ENCODE assay signal across 28 cellular contexts in genomic region chr9:121495976-121496375, GRCh38. TPM values are rescaled to one million over a fixed set of nuclear protein-coding genes. Genes with fewer than 3 reads are reported as not detected.
A peak's percentile ranks its signal among the peaks of the same experiment; 100 is the strongest.
DNase-seq lines count a peak whose midpoint lies in the region; ATAC-seq and TF ChIP-seq lines count a peak whose summit lies in the region.
"Had no signal": no experiment of that assay in that cellular context is flagged by ENCODE, and none has a peak within 500 bp of the region (broad histone marks: within the 10 kb centered on the region; RNA-seq: fewer than 3 reads in every experiment).

No MANE protein-coding gene starts in this region.

- no peaks in the 10 kb centered on the region for H3K9me3 ChIP-seq in HEK293 (ENCODE audit: control insufficient read depth, insufficient read depth, low read depth, low read length)
- H3K9me3 ChIP-seq: BE2C had no signal

- peaks cover 10% of the 10 kb centered on the region for H3K9me3 Mint-ChIP-seq in WTC11
- H3K9me3 Mint-ChIP-seq in endothelial cell (ENCODE audit: unreplicated experiment): no peaks in the 10 kb centered on the region

- H3K4me1 Mint-ChIP-seq in WTC11 (peaks cover 23% of the 10 kb centered on the region), endothelial cell (ENCODE audit: unreplicated experiment) (peaks cover 49% of the 10 kb centered on the region)

- H3K27ac Mint-ChIP-seq in WTC11: no peak overlapping the region
- no peak overlapping the region for H3K27ac Mint-ChIP-seq in endothelial cell (ENCODE audit: unreplicated experiment)
- H3K27ac Mint-ChIP-seq: CD14-positive monocyte; CD4-positive, alpha-beta memory T cell had no signal

- H3K27ac ChIP-seq in HEK293 (ENCODE audit: extremely low read depth, low read depth, low read length): no peak overlapping the region
- H3K27ac ChIP-seq: BLaER1 had no signal

- CTCF ChIA-PET in HEK293 (lab: Yijun Ruan, JAX) (interaction anchor here (0.8 to 1.0 kb wide), 3 partner anchors 34 to 218 kb away, joined by 3 to 4 read pairs (median 3); no protein-coding TSS in a partner anchor), WTC11 (lab: Charles Lee) (no interaction called here)

- H3K27me3 Mint-ChIP-seq in WTC11 (ENCODE audit: low read depth): peaks cover 55% of the 10 kb centered on the region
- peaks cover 13% of the 10 kb centered on the region for H3K27me3 Mint-ChIP-seq in endothelial cell (ENCODE audit: unreplicated experiment)

- TF ChIP-seq CTCF in HEK293 (tag by site-specific recombination; IDR thresholded peaks at IDR 0.05) (no peak), WTC11 (IDR thresholded peaks at IDR 0.05) (no peak), endothelial cell (IDR thresholded peaks at IDR 0.05; ENCODE audit: unreplicated experiment) (no peak)

- peaks cover 7% of the 10 kb centered on the region for H3K4me1 ChIP-seq in HEK293 (ENCODE audit: control insufficient read depth, insufficient read depth, low read length)
- H3K4me1 ChIP-seq: BE2C had no signal

- POLR2A ChIA-PET in HEK293 (lab: Yijun Ruan, JAX) (no interaction called here), WTC11 (lab: Charles Lee) (no interaction called here)

- H3K4me3 Mint-ChIP-seq in WTC11 (no peak overlapping the region), endothelial cell (ENCODE audit: unreplicated experiment) (peak overlapping the region; percentile 26)
- H3K4me3 Mint-ChIP-seq: CD14-positive monocyte; CD4-positive, alpha-beta memory T cell; CD4-positive, CD25-positive, alpha-beta regulatory T cell; CD8-positive, alpha-beta memory T cell had no signal

- H3K36me3 ChIP-seq in HEK293 (ENCODE audit: control insufficient read depth in 2 of 2, insufficient read depth in 1 of 2, low read length in 2 of 2): no peaks in the 10 kb centered on the region
- H3K36me3 ChIP-seq: BE2C, BLaER1 had no signal

- H3K36me3 Mint-ChIP-seq in WTC11 (0 out of 2 replicates have a peak, but pooled peaks cover 4% of the 10 kb centered on the region), endothelial cell (ENCODE audit: low read depth, unreplicated experiment) (peaks cover 10% of the 10 kb centered on the region)
- H3K36me3 Mint-ChIP-seq: CD4-positive, CD25-positive, alpha-beta regulatory T cell had no signal

- H3K4me3 ChIP-seq in HEK293 (ENCODE audit: low read depth, low read length): no peak overlapping the region
- H3K4me3 ChIP-seq: BLaER1, GM12878 had no signal

- no peak for ATAC-seq in WTC11
- ATAC-seq: GM12878 had no signal

- no peak for DNase-seq in WTC11 (ENCODE audit: low spot score)
- DNase-seq in dedifferentiated amniotic fluid mesenchymal stem cell (ENCODE audit: extremely low spot score): peak; percentile 3
- DNase-seq in endothelial cell (ENCODE audit: low spot score): no peak
- DNase-seq in SIG-M5 treated with dmso at 0.1 percent for 504 hours (lab: John Stamatoyannopoulos, UW; ENCODE audit: unreplicated experiment): no peak
- no peak for DNase-seq in NCI-H1092 treated with DMSO at 0.1 percent for 48 hours (lab: John Stamatoyannopoulos, UW)
- no peak for DNase-seq in cerebellar cortex (ENCODE audit: low spot score)
- DNase-seq: 8988T; ACHN; BE2C; C1 segment of cervical spinal cord; CD4-positive, alpha-beta memory T cell; CD4-positive, CD25-positive, alpha-beta regulatory T cell; CD8-positive, alpha-beta memory T cell; COR-L47; DMS 273 treated with DMSO at 0.1 percent for 48 hours; DMS153; DMS53; DMS79; DND-41; EL; GDM1 had no signal

TF ChIP-seq in HEK293, 187 proteins besides CTCF, POLR2A, EP300 and RAD21 (continues in another document):
- TF ChIP-seq ZBTB26 (tag by site-specific recombination; optimal IDR thresholded peaks at IDR 0.05) (no peak), OSR2 (tag by site-specific recombination; IDR thresholded peaks at IDR 0.05) (no peak), TCF7L2 (IDR thresholded peaks at IDR 0.05; ENCODE audit: borderline replicate concordance, low read depth, low read length) (no peak), ZNF184 (tag by site-specific recombination; IDR thresholded peaks at IDR 0.05) (no peak), IKZF3 (tag by site-specific recombination; IDR thresholded peaks at IDR 0.05) (no peak), TRIM28 (IDR thresholded peaks at IDR 0.05; ENCODE audit: borderline replicate concordance, low read length) (no peak; the same call in 1 of the 2 replicates), ZNF341 (tag by site-specific recombination; IDR thresholded peaks at IDR 0.05; ENCODE audit: low read depth) (no peak), ZNF362 (tag by site-specific recombination; IDR thresholded peaks at IDR 0.05) (no peak), ZNF776 (tag by site-specific recombination; IDR thresholded peaks at IDR 0.05; ENCODE audit: borderline replicate concordance) (no peak), ZBTB6 (tag by site-specific recombination; IDR thresholded peaks at IDR 0.05) (no peak), RBAK (tag by site-specific recombination; IDR thresholded peaks at IDR 0.05) (peak; percentile 92)

TF ChIP-seq in WTC11, 78 proteins besides CTCF, POLR2A, EP300 and RAD21:
- 0 out of 2 replicates have a peak, but pooled peaks have one; percentile 13 for TF ChIP-seq GTF2I (CRISPR knock-in tag; conservative IDR thresholded peaks at IDR 0.05)
- TF ChIP-seq PREB (CRISPR knock-in tag; IDR thresholded peaks at IDR 0.05; ENCODE audit: borderline replicate concordance): no peak

RNA-seq across cellular contexts. Expression of gene GGTA1, which starts 3.7 kb away (rescaled TPM):
- total RNA-seq in WTC11 (2021): not detected in 3 replicates
- 19.7 TPM for total RNA-seq in endothelial cell (ENCODE audit: unreplicated experiment)
- total RNA-seq: A673; CD4-positive, alpha-beta memory T cell; CD8-positive, alpha-beta memory T cell; Daoy; G401 had no signal

Comparison
In these comparisons a context has a peak if more than half of its experiments do, and no peak if none do; other contexts are left out.
1. RNA of gene GGTA1, which starts 3.7 kb away (total RNA-seq): 19.7 TPM in endothelial cell (single experiment); not detected in WTC11; every median in the first group is over 10 times any median in the second.